In the genomic region with DNA sequence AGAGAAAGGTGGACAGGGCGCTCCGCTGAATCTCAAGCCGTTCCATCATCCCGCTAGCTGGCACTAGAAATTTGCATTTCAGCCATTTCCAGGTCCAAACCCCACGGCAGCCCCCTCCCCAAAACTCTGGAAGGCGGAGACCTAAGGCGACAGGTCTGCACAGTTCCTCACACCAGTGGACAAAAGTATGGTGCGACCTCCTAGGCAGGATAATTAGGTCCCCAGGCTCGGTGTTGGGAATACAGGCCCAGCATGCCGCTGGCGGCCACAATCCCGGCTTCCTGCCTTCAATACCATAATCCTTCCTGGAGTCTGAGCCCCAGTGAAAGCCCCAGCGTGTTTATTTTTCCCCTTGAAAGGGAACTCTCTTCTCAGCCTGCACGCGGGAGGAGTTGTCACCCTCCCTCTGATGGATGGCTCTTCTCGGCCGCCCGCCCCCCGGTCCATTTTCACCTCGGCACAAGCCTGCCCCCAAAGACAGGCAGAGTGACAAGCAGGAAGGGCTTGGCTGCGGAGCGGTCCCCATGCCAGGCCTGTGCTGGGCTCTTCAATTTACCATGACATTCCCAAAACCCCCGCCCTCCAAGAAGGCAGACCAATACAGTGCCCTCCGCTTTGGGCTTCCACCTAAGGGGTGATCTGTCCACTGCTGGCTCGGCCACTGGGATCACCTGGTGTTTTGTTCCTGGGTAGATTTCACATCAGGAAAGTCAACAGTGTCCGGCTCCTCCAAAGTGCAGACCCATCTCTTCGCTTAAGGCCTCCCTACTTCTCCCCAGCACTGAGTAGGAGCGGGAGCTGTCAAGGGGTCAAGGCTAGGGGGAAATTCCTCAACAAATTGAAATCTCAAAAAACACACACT, we compare ENCODE assay signal across 10 cellular contexts. TPM values are rescaled to one million over a fixed set of nuclear protein-coding genes. Genes with fewer than 3 reads are reported as not detected.
A peak's percentile ranks its signal among the peaks of the same experiment; 100 is the strongest.
DNase-seq lines count a peak whose midpoint lies in the region; ATAC-seq lines count a peak whose summit lies in the region.
"Had no signal": no experiment of that assay in that cellular context is flagged by ENCODE, and none has a peak within 500 bp of the region (broad histone marks: within the 10 kb centered on the region; RNA-seq: fewer than 3 reads in every experiment).

No MANE protein-coding gene starts in this region.

- no peak overlapping the region for H2AFZ ChIP-seq in Karpas-422 (ENCODE audit: low read length)

- H3K4me3 ChIP-seq in HUES6 (ENCODE audit: low read depth, low read length) (peak overlapping the region; percentile 95), Karpas-422 (ENCODE audit: low read length) (no peak overlapping the region)

- DNase-seq in caudate nucleus (lab: John Stamatoyannopoulos, UW) (peak in 51 of 61 donors; percentile 13 to 78 (median 50)), left kidney (ENCODE audit: low read depth, low spot score) (peak; percentile 91), sciatic nerve (ENCODE audit: low spot score) (no peak), Karpas-422 (no peak), T-helper 1 cell (no peak)
- DNase-seq: activated B cell treated with CpG ODN at 0.5 μM for 24 hours, DMS153 had no signal

- H3K36me3 ChIP-seq in HUES6 (ENCODE audit: control insufficient read depth, insufficient read depth, low read length) = peaks cover 38% of the 10 kb centered on the region
- H3K36me3 ChIP-seq in Karpas-422 (ENCODE audit: insufficient read depth, low read length) = no peaks in the 10 kb centered on the region

- H3K27ac ChIP-seq in HUES6 (ENCODE audit: low read depth, low read length) (peak overlapping the region; percentile 96), caudate nucleus (ENCODE audit: low read depth, low read length) (peak overlapping the region; percentile 93), Karpas-422 (ENCODE audit: low read length) (no peak overlapping the region)

- no peaks in the 10 kb centered on the region for H3K9me3 ChIP-seq in HUES6 (ENCODE audit: control insufficient read depth, insufficient read depth, low read depth, low read length)
- H3K9me3 ChIP-seq in Karpas-422 (ENCODE audit: low read length) = no peaks in the 10 kb centered on the region

- intact Hi-C loops in sciatic nerve (cut with DNase I) = no loop called here

- H4K20me1 ChIP-seq in Karpas-422 (ENCODE audit: insufficient read depth, low read depth, low read length) = no peaks in the 10 kb centered on the region

- no peaks in the 10 kb centered on the region for H3K79me2 ChIP-seq in Karpas-422 (ENCODE audit: low read length)

- peaks cover 27% of the 10 kb centered on the region for H3K27me3 ChIP-seq in HUES6 (ENCODE audit: control insufficient read depth, insufficient read depth, low read length)
- no peaks in the 10 kb centered on the region for H3K27me3 ChIP-seq in Karpas-422 (ENCODE audit: low read length)

- H3K9ac ChIP-seq in HUES6 (ENCODE audit: low read length) = peak overlapping the region; percentile 86
- no peak overlapping the region for H3K9ac ChIP-seq in Karpas-422 (ENCODE audit: low read length)

- ATAC-seq in sciatic nerve (peak; percentile 8), GM21515 (IDR thresholded peaks at IDR 0.05; ENCODE audit: unreplicated experiment) (no peak), HG03439 (IDR thresholded peaks at IDR 0.05; ENCODE audit: unreplicated experiment) (no peak)

- no peak overlapping the region for H3K4me2 ChIP-seq in Karpas-422 (ENCODE audit: low read depth, low read length, poor library complexity, severe bottlenecking)

- H3K4me1 ChIP-seq in HUES6 (ENCODE audit: control insufficient read depth, insufficient read depth, low read length) (peaks cover 66% of the 10 kb centered on the region), Karpas-422 (ENCODE audit: low read length) (peaks cover 11% of the 10 kb centered on the region)

- no peaks in the 10 kb centered on the region for H3K9me2 ChIP-seq in Karpas-422 (replicated peaks; ENCODE audit: insufficient read depth, low read length)

RNA-seq across cellular contexts. Expression of a gene that starts 2.2 kb away (rescaled TPM):
- 10.8 TPM for total RNA-seq in sciatic nerve
- total RNA-seq in Karpas-422 (2014; rRNA removed; shearing (Covaris generic); ENCODE audit: low replicate concordance) = not detected in 2 replicates
- total RNA-seq: activated B cell treated with CpG ODN at 0.5 μM for 24 hours had no signal

Comparison
In these comparisons a context has a peak if more than half of its experiments do, and no peak if none do; other contexts are left out.
1. DNase-seq: peak in caudate nucleus (51 of 61) and left kidney (single experiment); none in sciatic nerve (single experiment), Karpas-422 (single experiment) and T-helper 1 cell (0 of 5).
2. RNA of a gene that starts 2.2 kb away (total RNA-seq): 10.8 TPM in sciatic nerve (single experiment); not detected in Karpas-422; every median in the first group is over 10 times any median in the second.